8 cellular contexts compared by ENCODE assay signal in genomic region chr19:45613926-45614725, GRCh38. TPM values are rescaled to one million over a fixed set of nuclear protein-coding genes. Genes with fewer than 3 reads are reported as not detected.
DNase-seq lines count a peak whose midpoint lies in the region; ATAC-seq and TF ChIP-seq lines count a peak whose summit lies in the region.

No MANE protein-coding gene starts in this region.

- H3K9me3 Mint-ChIP-seq in naive thymus-derived CD4-positive, alpha-beta T cell, result peaks cover 0 to 8% (median 2%) of the 10 kb centered on the region in 11 donors
- H3K9me3 Mint-ChIP-seq in CD4-positive, alpha-beta T cell, result no peaks in the 10 kb centered on the region

- CTCF ChIA-PET in mammary epithelial cell (lab: Charles Lee; ENCODE audit: low non-redundant PET), result interaction anchor here (0.5 kb wide), 1 partner anchor 130 kb away, joined by 3 read pairs; no protein-coding TSS in a partner anchor
- CTCF ChIA-PET in naive thymus-derived CD4-positive, alpha-beta T cell (lab: Charles Lee), result interaction anchor here (0.6 kb wide), 1 partner anchor 90 kb away, joined by 4 read pairs; no protein-coding TSS in a partner anchor
- CTCF ChIA-PET in CD4-positive, alpha-beta T cell (lab: Charles Lee), result interaction anchor here (4.6 kb wide), 1 partner anchor 28 kb away, joined by 20 read pairs; no protein-coding TSS in a partner anchor

- H3K36me3 Mint-ChIP-seq in naive thymus-derived CD4-positive, alpha-beta T cell, result peaks cover 7 to 43% (median 29%) of the 10 kb centered on the region in 5 donors
- peaks cover 85% of the 10 kb centered on the region for H3K36me3 Mint-ChIP-seq in CD4-positive, alpha-beta T cell (ENCODE audit: low read depth)

- in situ Hi-C loops in mammary epithelial cell (cut with MboI; ENCODE audit: low sequenced_read_pairs in 2 of 2), result no loop called here

- peak overlapping the region; percentile 38 for H2AFZ ChIP-seq in mammary epithelial cell (ENCODE audit: low read depth, low read length)

- H3K9ac ChIP-seq in mammary epithelial cell (ENCODE audit: insufficient read depth, low read length), result peak overlapping the region; percentile 17

- DNase-seq in AG20443 (ENCODE audit: low spot score) (peak; percentile 93), GM20000 (ENCODE audit: low spot score) (peak; percentile 84), OCI-M1 (lab: John Stamatoyannopoulos, UW) (peak; percentile 44), mammary epithelial cell (peak; percentile 98), retina (no peak)
- DNase-seq in naive thymus-derived CD4-positive, alpha-beta T cell, result peak in 1 of 9 donors; percentile 51
- no peak for DNase-seq in CD4-positive, alpha-beta T cell

- no peaks in the 10 kb centered on the region for H3K27me3 Mint-ChIP-seq in naive thymus-derived CD4-positive, alpha-beta T cell
- no peaks in the 10 kb centered on the region for H3K27me3 Mint-ChIP-seq in CD4-positive, alpha-beta T cell

- no peak for TF ChIP-seq CTCF in GM20000 (IDR thresholded peaks at IDR 0.05; ENCODE audit: extremely low read depth, missing control alignments)
- no peak for TF ChIP-seq CTCF in mammary epithelial cell (conservative IDR thresholded peaks at IDR 0.05 in 1 of 2, IDR thresholded peaks at IDR 0.05 in 1 of 2; ENCODE audit: extremely low read depth in 1 of 2, insufficient read depth in 1 of 2, low read depth in 1 of 2, low read length in 2 of 2)
- TF ChIP-seq CTCF in CD4-positive, alpha-beta T cell (IDR thresholded peaks at IDR 0.05), result no peak

- H3K27ac Mint-ChIP-seq in naive thymus-derived CD4-positive, alpha-beta T cell, result peak overlapping the region in 2 of 9 donors; percentile 40 to 85
- no peak overlapping the region for H3K27ac Mint-ChIP-seq in CD4-positive, alpha-beta T cell

- no peaks in the 10 kb centered on the region for H4K20me1 ChIP-seq in mammary epithelial cell (ENCODE audit: insufficient read depth, low read length)

- peaks cover 9% of the 10 kb centered on the region for H3K36me3 ChIP-seq in mammary epithelial cell (ENCODE audit: insufficient read depth, low read length)
- H3K36me3 ChIP-seq in naive thymus-derived CD4-positive, alpha-beta T cell (ENCODE audit: control insufficient read depth in 2 of 3, insufficient read depth in 3 of 3, low read length in 3 of 3), result peaks cover 6 to 83% (median 8%) of the 10 kb centered on the region in 3 experiments

- BruUV-seq in mammary epithelial cell (replicated peaks; lab: Mats Ljungman, UMichigan), result no TSS peak

- intact Hi-C loops in mammary epithelial cell (cut with micrococcal nuclease), result loop anchor here (1.0 to 2.0 kb wide), 2 partner anchors 16 to 29 kb away; no protein-coding TSS in a partner anchor
- intact Hi-C loops in naive thymus-derived CD4-positive, alpha-beta T cell (cut with micrococcal nuclease), result no loop called here
- intact Hi-C loops in CD4-positive, alpha-beta T cell (cut with DNase I, micrococcal nuclease), result no loop called here

- H3K27me3 ChIP-seq in mammary epithelial cell (ENCODE audit: insufficient read depth, low read length), result no peaks in the 10 kb centered on the region
- H3K27me3 ChIP-seq in naive thymus-derived CD4-positive, alpha-beta T cell (ENCODE audit: control insufficient read depth in 2 of 2, insufficient read depth in 2 of 2, low read length in 2 of 2), result no peaks in the 10 kb centered on the region
- H3K27me3 ChIP-seq in CD4-positive, alpha-beta T cell (ENCODE audit: control insufficient read depth, insufficient read depth, low read length), result no peaks in the 10 kb centered on the region

- H3K27ac ChIP-seq in mammary epithelial cell (ENCODE audit: insufficient read depth, low read depth, low read length), result peak overlapping the region; percentile 91
- no peak overlapping the region for H3K27ac ChIP-seq in naive thymus-derived CD4-positive, alpha-beta T cell (ENCODE audit: low read depth, low read length)
- H3K27ac ChIP-seq in CD4-positive, alpha-beta T cell (ENCODE audit: low read depth, low read length), result no peak overlapping the region

- H3K4me1 ChIP-seq in mammary epithelial cell (ENCODE audit: insufficient read depth, low read length), result peaks cover 20% of the 10 kb centered on the region
- H3K4me1 ChIP-seq in naive thymus-derived CD4-positive, alpha-beta T cell (ENCODE audit: control insufficient read depth in 2 of 2, insufficient read depth in 2 of 2, low read length in 2 of 2), result no peaks in the 10 kb centered on the region

- dilution Hi-C loops in mammary epithelial cell (cut with HindIII; ENCODE audit: low sequenced_read_pairs), result no loop called here

- POLR2A ChIA-PET in naive thymus-derived CD4-positive, alpha-beta T cell (lab: Charles Lee), result no interaction called here
- POLR2A ChIA-PET in CD4-positive, alpha-beta T cell (lab: Charles Lee), result interaction anchor here (1.0 to 1.3 kb wide), 2 partner anchors 28 to 29 kb away, joined by 3 to 5 read pairs; no protein-coding TSS in a partner anchor

- peak; percentile 73 for ATAC-seq in naive thymus-derived CD4-positive, alpha-beta T cell
- ATAC-seq in HG02884 (IDR thresholded peaks at IDR 0.05; ENCODE audit: unreplicated experiment), result no peak
- no peak for ATAC-seq in CD4-positive, alpha-beta T cell (ENCODE audit: poor library complexity)

- H3K4me3 ChIP-seq in mammary epithelial cell (replicated peaks in 1 of 3; ENCODE audit: insufficient read depth in 1 of 3, low read depth in 2 of 3, low read length in 3 of 3), result no peak overlapping the region
- H3K4me3 ChIP-seq in naive thymus-derived CD4-positive, alpha-beta T cell (ENCODE audit: low read length), result no peak overlapping the region

- WGBS in mammary epithelial cell (ENCODE audit: low coverage, missing lambda C conversion rate), result 15% methylated on average over 8 of the region's 10 CpGs

- no peaks in the 10 kb centered on the region for H3K79me2 ChIP-seq in mammary epithelial cell (ENCODE audit: insufficient read depth, low read length)

- H3K4me2 ChIP-seq in mammary epithelial cell (ENCODE audit: insufficient read depth, low read depth, low read length), result peak overlapping the region; percentile 58

- peak overlapping the region in 2 of 10 donors; percentile 44 to 63 for H3K4me3 Mint-ChIP-seq in naive thymus-derived CD4-positive, alpha-beta T cell
- no peak overlapping the region for H3K4me3 Mint-ChIP-seq in CD4-positive, alpha-beta T cell

- peaks cover 0 to 19% (median 0%) of the 10 kb centered on the region in 7 donors for H3K4me1 Mint-ChIP-seq in naive thymus-derived CD4-positive, alpha-beta T cell
- peaks cover 5% of the 10 kb centered on the region for H3K4me1 Mint-ChIP-seq in CD4-positive, alpha-beta T cell (ENCODE audit: low read depth)

- H3K9me3 ChIP-seq in mammary epithelial cell (replicated peaks; ENCODE audit: insufficient read depth, low read length), result no peaks in the 10 kb centered on the region
- H3K9me3 ChIP-seq in naive thymus-derived CD4-positive, alpha-beta T cell (ENCODE audit: control insufficient read depth in 2 of 3, low read length in 3 of 3), result no peaks in the 10 kb centered on the region
- no peaks in the 10 kb centered on the region for H3K9me3 ChIP-seq in CD4-positive, alpha-beta T cell (ENCODE audit: control insufficient read depth, low read length)

RNA-seq across cellular contexts. Expression of gene GPR4, which starts 12.1 kb away (rescaled TPM):
- total RNA-seq in mammary epithelial cell, result not detected
- 0.02 TPM for polyA plus RNA-seq in mammary epithelial cell
- polyA minus RNA-seq in mammary epithelial cell, result not detected
- total RNA-seq in naive thymus-derived CD4-positive, alpha-beta T cell, result not detected
- not detected for polyA plus RNA-seq in naive thymus-derived CD4-positive, alpha-beta T cell
- total RNA-seq in CD4-positive, alpha-beta T cell, result not detected

RNA-seq across cellular contexts. Expression of gene EML2, which starts 25.1 kb away (rescaled TPM):
- total RNA-seq in mammary epithelial cell, result 10 to 100 TPM; 55.8 to 98.2 TPM
- polyA plus RNA-seq in mammary epithelial cell, result 35.4 TPM
- polyA minus RNA-seq in mammary epithelial cell, result 63.1 TPM
- 100 to 1,000 TPM in 1 of 5 experiments, 10 to 100 TPM in 4; 57.4 to 128 (median 58.6) TPM for total RNA-seq in naive thymus-derived CD4-positive, alpha-beta T cell
- 10 to 100 TPM; 11.3 to 17.5 TPM for polyA plus RNA-seq in naive thymus-derived CD4-positive, alpha-beta T cell
- 10 to 100 TPM; 29.2 to 30.4 TPM for total RNA-seq in CD4-positive, alpha-beta T cell

RNA-seq across cellular contexts. Expression of gene OPA3, which starts 29.5 kb away (rescaled TPM):
- 10 to 100 TPM; 13.7 to 17.4 TPM for total RNA-seq in mammary epithelial cell
- polyA plus RNA-seq in mammary epithelial cell, result 20.3 TPM
- polyA minus RNA-seq in mammary epithelial cell, result 22.0 TPM
- 10 to 100 TPM in 1 of 5 experiments, 1 to 10 TPM in 4; 7.8 to 14.3 (median 9.0) TPM for total RNA-seq in naive thymus-derived CD4-positive, alpha-beta T cell
- polyA plus RNA-seq in naive thymus-derived CD4-positive, alpha-beta T cell, result 10 to 100 TPM in 1 of 2 donors, 1 to 10 TPM in 1; 9.2 to 26.1 TPM
- 1 to 10 TPM; 3.1 to 3.2 TPM for total RNA-seq in CD4-positive, alpha-beta T cell

RNA-seq across cellular contexts. Expression of gene GIPR, which starts 53.9 kb away (rescaled TPM):
- 1 to 10 TPM; 1.3 to 1.4 TPM for total RNA-seq in mammary epithelial cell
- 0.60 TPM for polyA plus RNA-seq in mammary epithelial cell
- 9.4 TPM for polyA minus RNA-seq in mammary epithelial cell
- 1 to 10 TPM; 4.6 to 7.4 (median 6.0) TPM for total RNA-seq in naive thymus-derived CD4-positive, alpha-beta T cell
- polyA plus RNA-seq in naive thymus-derived CD4-positive, alpha-beta T cell, result under 1 TPM in 1 of 2 donors, not detected in 1; 0.15 TPM
- 1 to 10 TPM; 2.4 to 3.0 TPM for total RNA-seq in CD4-positive, alpha-beta T cell

Comparison
In these comparisons a context has a peak if more than half of its experiments do, and no peak if none do; other contexts are left out.
1. DNase-seq: peak in AG20443 (single experiment), GM20000 (single experiment), OCI-M1 (single experiment) and mammary epithelial cell (single experiment); none in retina (single experiment) and CD4-positive, alpha-beta T cell (0 of 10).